Comparison of ENCODE assay signal across 27 cellular contexts in the genomic region with DNA sequence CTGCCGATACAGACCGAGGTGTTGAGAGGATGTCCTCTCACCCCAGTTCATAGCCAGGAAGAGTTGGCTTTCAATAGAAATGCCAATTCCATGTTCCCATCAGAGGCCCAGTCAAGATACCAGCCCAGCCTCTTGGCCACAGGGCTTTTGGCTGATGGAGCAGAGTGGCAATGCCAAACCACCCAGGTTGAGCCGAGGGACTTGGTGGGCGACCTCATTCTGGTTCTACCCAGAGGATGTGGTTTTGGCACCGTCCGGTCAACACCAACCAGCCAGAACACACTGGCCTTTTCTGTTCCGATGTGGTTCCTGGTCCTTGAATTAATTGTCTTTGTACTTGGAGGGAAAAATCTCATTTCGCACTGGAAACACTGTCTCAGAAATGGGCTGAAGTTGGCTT.
"Had no signal": no experiment of that assay in that cellular context is flagged by ENCODE, and none has a peak within 500 bp of the region (broad histone marks: within the 10 kb centered on the region; RNA-seq: fewer than 3 reads in every experiment).

No MANE protein-coding gene starts in this region.

- H3K27ac Mint-ChIP-seq: activated CD4-positive, alpha-beta memory T cell treated with anti-CD3 and anti-CD28 coated beads for 36 hours; activated CD4-positive, alpha-beta T cell treated with anti-CD3 and anti-CD28 coated beads, Interleukin-2, amount 10 ng/mL, durations not matched to agents 7 days and 5 days; activated naive CD4-positive, alpha-beta T cell treated with anti-CD3 and anti-CD28 coated beads, Interleukin-2, amount 10 ng/mL, durations not matched to agents 7 days and 5 days; activated naive CD8-positive, alpha-beta T cell treated with anti-CD3 and anti-CD28 coated beads, Interleukin-2, amount 10 ng/mL, durations not matched to agents 7 days and 5 days; activated T-helper 17 cell treated with anti-CD3 and anti-CD28 coated beads, Interleukin-2, amount 50 U/mL, for 72 hours; IgD-negative memory B cell; T-cell had no signal

- H3K27ac ChIP-seq: body of pancreas, Peyer's patch, VCaP had no signal

- H3K27me3 ChIP-seq: body of pancreas, Peyer's patch had no signal

- H3K9me3 ChIP-seq: body of pancreas, Peyer's patch had no signal

- H3K4me1 Mint-ChIP-seq: activated CD4-positive, alpha-beta T cell treated with anti-CD3 and anti-CD28 coated beads, Interleukin-2, amount 10 ng/mL, durations not matched to agents 7 days and 5 days; activated naive CD4-positive, alpha-beta T cell treated with anti-CD3 and anti-CD28 coated beads, Interleukin-2, amount 10 ng/mL, durations not matched to agents 7 days and 5 days; activated naive CD8-positive, alpha-beta T cell treated with anti-CD3 and anti-CD28 coated beads, Interleukin-2, amount 10 ng/mL, durations not matched to agents 7 days and 5 days; activated T-helper 17 cell treated with anti-CD3 and anti-CD28 coated beads, Interleukin-2, amount 50 U/mL, for 72 hours; IgD-negative memory B cell; T-cell had no signal

- H3K36me3 Mint-ChIP-seq: activated CD4-positive, alpha-beta memory T cell treated with anti-CD3 and anti-CD28 coated beads for 36 hours; activated naive CD4-positive, alpha-beta T cell treated with anti-CD3 and anti-CD28 coated beads, Interleukin-2, amount 10 ng/mL, durations not matched to agents 7 days and 5 days; activated naive CD8-positive, alpha-beta T cell treated with anti-CD3 and anti-CD28 coated beads, Interleukin-2, amount 10 ng/mL, durations not matched to agents 7 days and 5 days; IgD-negative memory B cell; T-cell had no signal

- H3K4me3 Mint-ChIP-seq: activated CD4-positive, alpha-beta memory T cell treated with anti-CD3 and anti-CD28 coated beads for 36 hours; activated CD4-positive, alpha-beta T cell treated with anti-CD3 and anti-CD28 coated beads, Interleukin-2, amount 10 ng/mL, durations not matched to agents 7 days and 5 days; activated naive CD4-positive, alpha-beta T cell treated with anti-CD3 and anti-CD28 coated beads, Interleukin-2, amount 10 ng/mL, durations not matched to agents 7 days and 5 days; activated naive CD8-positive, alpha-beta T cell treated with anti-CD3 and anti-CD28 coated beads, Interleukin-2, amount 10 ng/mL, durations not matched to agents 7 days and 5 days; activated T-cell treated with anti-CD3 and anti-CD28 coated beads, Interleukin-2, amount 50 U/mL, for 4 hours; activated T-helper 17 cell treated with anti-CD3 and anti-CD28 coated beads, Interleukin-2, amount 50 U/mL, for 72 hours; T-cell had no signal

- H3K27me3 Mint-ChIP-seq: IgD-negative memory B cell had no signal

- DNase-seq: activated CD4-positive, alpha-beta memory T cell treated with anti-CD3 and anti-CD28 coated beads for 36 hours; activated CD4-positive, alpha-beta T cell treated with anti-CD3 and anti-CD28 coated beads, Interleukin-2, amount 10 ng/mL, durations not matched to agents 7 days and 5 days; activated CD4-positive, CD25-positive, alpha-beta regulatory T cell; activated CD8-positive, alpha-beta memory T cell treated with anti-CD3 and anti-CD28 coated beads for 24 hours; activated gamma-delta T cell; activated naive CD4-positive, alpha-beta T cell treated with anti-CD3 and anti-CD28 coated beads, Interleukin-2, amount 10 ng/mL, durations not matched to agents 7 days and 5 days; activated naive CD8-positive, alpha-beta T cell treated with anti-CD3 and anti-CD28 coated beads, Interleukin-2, amount 10 ng/mL, durations not matched to agents 7 days and 5 days; activated T-cell treated with anti-CD3 and anti-CD28 coated beads, Interleukin-2, amount 50 U/mL, for 4 hours; body of pancreas; KG1; MV-4-11; NCI-H1092 treated with DMSO at 0.1 percent for 48 hours; NCI-H1417 treated with DMSO at 0.1 percent for 48 hours; NCI-H1694; NCI-H2029; NCI-H2107; NCI-H226; NCI-H510A; NCI-H69; Peyer's patch; SHP77 treated with DMSO at 0.1 percent for 48 hours; T-cell; T-helper 2 cell; T1000 had no signal

- H3K4me1 ChIP-seq: body of pancreas, Peyer's patch had no signal

- H3K4me3 ChIP-seq: body of pancreas, Peyer's patch had no signal

- H3K9me3 Mint-ChIP-seq: activated CD4-positive, alpha-beta memory T cell treated with anti-CD3 and anti-CD28 coated beads for 36 hours; activated CD4-positive, alpha-beta T cell treated with anti-CD3 and anti-CD28 coated beads, Interleukin-2, amount 10 ng/mL, durations not matched to agents 7 days and 5 days; activated naive CD4-positive, alpha-beta T cell treated with anti-CD3 and anti-CD28 coated beads, Interleukin-2, amount 10 ng/mL, durations not matched to agents 7 days and 5 days; activated naive CD8-positive, alpha-beta T cell treated with anti-CD3 and anti-CD28 coated beads, Interleukin-2, amount 10 ng/mL, durations not matched to agents 7 days and 5 days; activated T-cell treated with anti-CD3 and anti-CD28 coated beads, Interleukin-2, amount 50 U/mL, for 4 hours; activated T-helper 17 cell treated with anti-CD3 and anti-CD28 coated beads, Interleukin-2, amount 50 U/mL, for 72 hours; IgD-negative memory B cell; T-cell had no signal

- H3K36me3 ChIP-seq: Peyer's patch had no signal
